Comparison of ENCODE assay signal across 1 cellular context in genomic region chr1:155688318-155689121, GRCh38.
TF ChIP-seq lines count a peak whose summit lies in the region.

TSS of gene DAP3 (plus strand) at chr1:155689091. CDS start at chr1:155709780, 20,689 bp downstream.
TSS of gene YY1AP1 (minus strand) at chr1:155688774. CDS start at chr1:155680436, 8,338 bp downstream.

TF ChIP-seq in GM12878, 131 proteins besides CTCF, POLR2A, EP300 and RAD21 (continued from another document and continues in another):
- peak; percentile 70; the same call in 1 of the 2 replicates for TF ChIP-seq ZBTB40 (IDR thresholded peaks at IDR 0.05; ENCODE audit: borderline replicate concordance)
- no peak for TF ChIP-seq PAX5 (IDR thresholded peaks at IDR 0.05; ENCODE audit: borderline replicate concordance, low read depth, low read length)
- peak; percentile 61 for TF ChIP-seq NKRF (conservative IDR thresholded peaks at IDR 0.05)
- peak; percentile 98 for TF ChIP-seq SREBF1 (IDR thresholded peaks at IDR 0.05; ENCODE audit: low read length)
- TF ChIP-seq MLLT1 (IDR thresholded peaks at IDR 0.05), result peak; percentile 79
- peak; percentile 96; the same call in 1 of the 2 replicates for TF ChIP-seq STAT1 (conservative IDR thresholded peaks at IDR 0.05)
- TF ChIP-seq RB1 (IDR thresholded peaks at IDR 0.05; ENCODE audit: borderline replicate concordance), result 0 out of 2 replicates have a peak, but pooled peaks have one; percentile 93
- peak; percentile 49; the same call in 1 of the 2 replicates for TF ChIP-seq POLR2AphosphoS5 (IDR thresholded peaks at IDR 0.05; ENCODE audit: low read length)
- no peak for TF ChIP-seq ATF2 (IDR thresholded peaks at IDR 0.05; ENCODE audit: low read length)
- no peak for TF ChIP-seq NFIC (IDR thresholded peaks at IDR 0.05; ENCODE audit: low read depth, low read length)
- no peak for TF ChIP-seq TARDBP (IDR thresholded peaks at IDR 0.05; ENCODE audit: borderline replicate concordance)
- no peak for TF ChIP-seq SUZ12 (IDR thresholded peaks at IDR 0.05; ENCODE audit: unreplicated experiment)
- 0 out of 2 replicates have a peak, but pooled peaks have one; percentile 19 for TF ChIP-seq CREB1 (IDR thresholded peaks at IDR 0.05; ENCODE audit: low read depth)
- TF ChIP-seq NR2C1 (IDR thresholded peaks at IDR 0.05), result peak; percentile 57
- TF ChIP-seq TCF3 (IDR thresholded peaks at IDR 0.05; ENCODE audit: borderline replicate concordance, insufficient read depth, low read depth, low read length), result 0 out of 2 replicates have a peak, but pooled peaks have one; percentile 40
- no peak for TF ChIP-seq POLR2AphosphoS2 (IDR thresholded peaks at IDR 0.05; ENCODE audit: low read depth, low read length)
- TF ChIP-seq NBN (IDR thresholded peaks at IDR 0.05), result peak; percentile 87; the same call in 1 of the 2 replicates
- peak; percentile 97 to 100 for TF ChIP-seq BHLHE40 (IDR thresholded peaks at IDR 0.05; ENCODE audit: borderline replicate concordance in 1 of 2, low read depth in 2 of 2, low read length in 1 of 2)
- no peak for TF ChIP-seq ZNF592 (IDR thresholded peaks at IDR 0.05)
- TF ChIP-seq NRF1 (conservative IDR thresholded peaks at IDR 0.05; ENCODE audit: low read depth, low read length), result peak; percentile 52
- TF ChIP-seq CHD1 (IDR thresholded peaks at IDR 0.05; ENCODE audit: low read depth, low read length), result peak; percentile 99
- TF ChIP-seq MXI1 (IDR thresholded peaks at IDR 0.05; ENCODE audit: low read depth, low read length), result peak; percentile 66
- peak; percentile 44 for TF ChIP-seq BACH1 (IDR thresholded peaks at IDR 0.05; ENCODE audit: borderline replicate concordance)
- TF ChIP-seq ELK1 (IDR thresholded peaks at IDR 0.05; ENCODE audit: low read depth, low read length), result peak; percentile 46; the same call in 1 of the 2 replicates
- TF ChIP-seq TBL1XR1 (IDR thresholded peaks at IDR 0.05; ENCODE audit: low read depth, low read length), result peak; percentile 30
- TF ChIP-seq ETV6 (conservative IDR thresholded peaks at IDR 0.05 in 1 of 2, IDR thresholded peaks at IDR 0.05 in 1 of 2; ENCODE audit: borderline replicate concordance in 1 of 2, low read depth in 1 of 2), result no peak
- TF ChIP-seq ZBED1 (IDR thresholded peaks at IDR 0.05; ENCODE audit: borderline replicate concordance), result peak; percentile 67; the same call in 1 of the 2 replicates
- no peak for TF ChIP-seq NR2C2 (IDR thresholded peaks at IDR 0.05; ENCODE audit: borderline replicate concordance, control insufficient read depth, insufficient read length, low read depth)
- peak; percentile 97 for TF ChIP-seq YY1 (IDR thresholded peaks at IDR 0.05; ENCODE audit: low read depth, low read length)
- no peak for TF ChIP-seq E2F8 (IDR thresholded peaks at IDR 0.05; ENCODE audit: low read depth, partially characterized antibody)
- peak; percentile 52; the same call in 1 of the 2 replicates for TF ChIP-seq SMAD5 (IDR thresholded peaks at IDR 0.05; ENCODE audit: low read depth)
- TF ChIP-seq HDGF (IDR thresholded peaks at IDR 0.05), result peak; percentile 96
- 0 out of 2 replicates have a peak, but pooled peaks have one; percentile 19 for TF ChIP-seq ESRRA (IDR thresholded peaks at IDR 0.05; ENCODE audit: low read length)
- no peak; the same call in 1 of the 2 replicates for TF ChIP-seq RFX5 (IDR thresholded peaks at IDR 0.05; ENCODE audit: low read depth, low read length)
- TF ChIP-seq EED (IDR thresholded peaks at IDR 0.05; ENCODE audit: low read depth), result no peak
- TF ChIP-seq SKIL (IDR thresholded peaks at IDR 0.05; ENCODE audit: low read depth, poor library complexity, severe bottlenecking), result peak; percentile 67
- TF ChIP-seq CREM (IDR thresholded peaks at IDR 0.05; ENCODE audit: low read depth), result peak; percentile 13; the same call in 1 of the 2 replicates
- TF ChIP-seq IKZF1 (conservative IDR thresholded peaks at IDR 0.05), result peak; percentile 97
- TF ChIP-seq EGR1 (IDR thresholded peaks at IDR 0.05; ENCODE audit: borderline replicate concordance in 1 of 2, low read depth in 2 of 2, low read length in 2 of 2), result peak; percentile 13 to 42; a peak in 2 of 3 replicates
- 0 out of 2 replicates have a peak, but pooled peaks have one; percentile 5 for TF ChIP-seq IRF4 (IDR thresholded peaks at IDR 0.05; ENCODE audit: low read depth, low read length)
- peak; percentile 57 for TF ChIP-seq HCFC1 (IDR thresholded peaks at IDR 0.05; ENCODE audit: low read length)
- TF ChIP-seq LARP7 (IDR thresholded peaks at IDR 0.05), result peak; percentile 87
- TF ChIP-seq NR2F1 (conservative IDR thresholded peaks at IDR 0.05), result peak; percentile 68
